8 cellular contexts compared by ENCODE assay signal in the genomic region with DNA sequence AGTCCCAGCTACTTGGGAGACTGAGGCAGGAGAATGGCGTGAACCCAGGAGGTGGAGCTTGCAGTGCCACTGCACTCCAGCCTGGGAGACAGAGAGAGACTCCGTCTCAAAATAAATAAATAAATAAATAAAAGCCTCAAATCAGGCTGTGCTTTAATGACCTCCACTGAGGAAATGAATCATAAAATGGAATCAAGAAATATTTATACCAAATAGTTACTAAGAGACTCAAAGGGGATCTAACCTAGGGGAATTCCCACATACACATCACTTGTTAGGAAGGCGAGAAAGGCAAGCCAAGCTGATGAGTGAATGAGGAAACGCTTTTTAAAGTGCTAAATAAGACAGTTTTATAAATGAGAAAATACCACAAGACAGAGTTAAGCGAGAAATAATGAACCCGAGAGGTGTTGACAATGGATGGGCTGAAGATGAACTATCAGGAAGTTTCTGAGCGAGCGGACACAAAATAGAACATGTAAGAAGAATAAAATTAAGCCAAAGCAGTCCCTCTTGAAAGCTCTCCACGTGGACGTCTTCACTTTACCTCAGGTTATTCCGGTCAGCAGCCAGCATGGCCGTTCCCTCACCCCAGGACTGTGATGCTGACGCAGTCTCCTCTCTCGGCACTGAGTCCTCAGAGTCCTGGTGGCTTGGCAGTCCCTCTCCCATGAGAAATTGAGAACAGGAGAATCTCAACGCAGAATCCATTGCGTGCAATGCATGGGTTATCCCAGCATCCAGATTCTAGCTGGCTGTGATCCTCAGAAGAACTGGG. TPM values are rescaled to one million over a fixed set of nuclear protein-coding genes. Genes with fewer than 3 reads are reported as not detected.
DNase-seq lines count a peak whose midpoint lies in the region; ATAC-seq lines count a peak whose summit lies in the region.

No MANE protein-coding gene starts in this region.

- H3K9ac ChIP-seq in adipocyte (ENCODE audit: low read length) = peak overlapping the region; percentile 81
- H3K9ac ChIP-seq in rectal smooth muscle tissue (ENCODE audit: low read length) = no peak overlapping the region

- H3K27me3 ChIP-seq in adipocyte (replicated peaks; ENCODE audit: control insufficient read depth, insufficient read depth, low read length) (no peaks in the 10 kb centered on the region), rectal smooth muscle tissue (ENCODE audit: control insufficient read depth, insufficient read depth, low read length) (no peaks in the 10 kb centered on the region)

- H3K9me3 ChIP-seq in adipocyte (ENCODE audit: control insufficient read depth, low read length) = no peaks in the 10 kb centered on the region

- H3K4me1 ChIP-seq in adipocyte (ENCODE audit: control insufficient read depth, insufficient read depth, low read length) = peaks cover 39% of the 10 kb centered on the region
- H3K4me1 ChIP-seq in rectal smooth muscle tissue (ENCODE audit: control insufficient read depth, insufficient read depth, low read length) = peaks cover 20% of the 10 kb centered on the region

- H3K4me3 ChIP-seq in adipocyte (ENCODE audit: low read length) (peak overlapping the region; percentile 64), rectal smooth muscle tissue (ENCODE audit: low read length) (no peak overlapping the region)

- DNase-seq in COLO829 (ENCODE audit: low spot score) (peak; percentile 17), adipocyte (ENCODE audit: low read depth) (peak; percentile 60), glomerular endothelial cell (ENCODE audit: extremely low read depth, low read depth, low spot score) (peak; percentile 88)
- no peak for DNase-seq in activated CD4-positive, CD25-positive, alpha-beta regulatory T cell treated with anti-CD3 and anti-CD28 coated beads, Interleukin-2, amount 50 U/mL, for 72 hours
- DNase-seq in stimulated activated CD4-positive, alpha-beta T cell treated with anti-CD3 and anti-CD28 coated beads, Interleukin-2, amount 100 ng/mL, for 48 hours = no peak

- H3K27ac ChIP-seq in rectal smooth muscle tissue (ENCODE audit: low read depth, low read length) = peak overlapping the region; percentile 70

- no peak for ATAC-seq in GM21390 (IDR thresholded peaks at IDR 0.05; ENCODE audit: unreplicated experiment)
- no peak for ATAC-seq in GM18520 (IDR thresholded peaks at IDR 0.05; ENCODE audit: unreplicated experiment)

- H3K36me3 ChIP-seq in adipocyte (ENCODE audit: control insufficient read depth, insufficient read depth, low read length, severe bottlenecking) (no peaks in the 10 kb centered on the region), rectal smooth muscle tissue (ENCODE audit: control insufficient read depth, insufficient read depth, low read length) (no peaks in the 10 kb centered on the region)

RNA-seq across cellular contexts. Expression of gene PXDN, which starts 22.4 kb away (rescaled TPM):
- 1,281 and 1,930 TPM in 2 replicates for total RNA-seq in glomerular endothelial cell

Comparison
In these comparisons a context has a peak if more than half of its experiments do, and no peak if none do; other contexts are left out.
1. DNase-seq: peak in COLO829 (single experiment), adipocyte (single experiment) and glomerular endothelial cell (single experiment); none in activated CD4-positive, CD25-positive, alpha-beta regulatory T cell treated with anti-CD3 and anti-CD28 coated beads, Interleukin-2, amount 50 U/mL, for 72 hours (single experiment) and stimulated activated CD4-positive, alpha-beta T cell treated with anti-CD3 and anti-CD28 coated beads, Interleukin-2, amount 100 ng/mL, for 48 hours (0 of 2).